ENCODE assay signal across 26 cellular contexts in genomic region chr10:117444497-117445040, GRCh38.
DNase-seq lines count a peak whose midpoint lies in the region; ATAC-seq, FAIRE-seq and TF ChIP-seq lines count a peak whose summit lies in the region.
"Had no signal": no experiment of that assay in that cellular context is flagged by ENCODE, and none has a peak within 500 bp of the region (broad histone marks: within the 10 kb centered on the region; RNA-seq: fewer than 3 reads in every experiment).

No MANE protein-coding gene starts in this region.

- FAIRE-seq in HepG2 (lab: Jason Lieb, UNC) (no peak), urothelium cell line (lab: Jason Lieb, UNC) (peak; percentile 46)
- FAIRE-seq: A204.1, D721Med, GM12891, GM18507, H1 had no signal

- no peak for TF ChIP-seq RAD21 in HepG2 (CRISPR knock-in tag; IDR thresholded peaks at IDR 0.05)

- no peak overlapping the region for H3K9ac ChIP-seq in HepG2 (ENCODE audit: insufficient read depth, low read depth, low read length)
- H3K9ac ChIP-seq: BLaER1, GM23248 had no signal

- no peak for TF ChIP-seq EP300 in HepG2 (IDR thresholded peaks at IDR 0.05; ENCODE audit: low read depth in 2 of 2, low read length in 2 of 2)
- TF ChIP-seq EP300 in HepG2 (CRISPR knock-in tag; IDR thresholded peaks at IDR 0.05; ENCODE audit: borderline replicate concordance), result no peak

- POLR2A ChIA-PET in HepG2 (lab: Yijun Ruan, JAX) (no interaction called here), GM10248 (lab: Yijun Ruan, JAX) (no interaction called here)

- H3K4me1 ChIP-seq in HepG2 (ENCODE audit: insufficient read depth, low read length) (peaks cover 15% of the 10 kb centered on the region), right lobe of liver (no peaks in the 10 kb centered on the region), right atrium auricular region (no peaks in the 10 kb centered on the region)
- H3K4me1 ChIP-seq: Caco-2 had no signal

- no peak overlapping the region for H3K27ac ChIP-seq in HepG2 (ENCODE audit: extremely low read length, insufficient read depth, low read length)
- H3K27ac ChIP-seq in right lobe of liver, result no peak overlapping the region
- no peak overlapping the region for H3K27ac ChIP-seq in right atrium auricular region
- H3K27ac ChIP-seq: 22Rv1, BLaER1, C4-2B, GM23248 had no signal

- no TSS peak for BruUV-seq in HepG2 (replicated peaks; lab: Mats Ljungman, UMichigan)

- H4K20me1 ChIP-seq in HepG2 (ENCODE audit: insufficient read depth, low read length), result no peaks in the 10 kb centered on the region
- H4K20me1 ChIP-seq: BLaER1 had no signal

- no peak overlapping the region for H3K4me2 ChIP-seq in HepG2 (ENCODE audit: low read depth, low read length)
- H3K4me2 ChIP-seq: BLaER1 had no signal

- no peak for ATAC-seq in HepG2
- no peak for ATAC-seq in right lobe of liver
- ATAC-seq: CD8-positive, alpha-beta T cell had no signal

- 82% methylated on average over 4 of the region's 4 CpGs for WGBS in HepG2 (ENCODE audit: low lambda C conversion rate)
- 100% methylated on average over 3 of the region's 4 CpGs for WGBS in right lobe of liver (ENCODE audit: insufficient coverage, low coverage, low lambda C conversion rate, missing lambda C conversion rate)

- H3K27me3 ChIP-seq in HepG2 (ENCODE audit: control insufficient read depth in 1 of 2, insufficient read depth in 2 of 2, low read length in 2 of 2) (no peaks in the 10 kb centered on the region), right lobe of liver (no peaks in the 10 kb centered on the region), right atrium auricular region (no peaks in the 10 kb centered on the region)
- H3K27me3 ChIP-seq: BLaER1 had no signal

- H3K79me2 ChIP-seq in HepG2 (ENCODE audit: insufficient read depth, low read length), result no peaks in the 10 kb centered on the region

- H3K9me3 ChIP-seq in HepG2 (ENCODE audit: low read length) (peaks cover 9% of the 10 kb centered on the region; the same call in 1 of the 2 replicates), right lobe of liver (no peaks in the 10 kb centered on the region), right atrium auricular region (no peaks in the 10 kb centered on the region)

- intact Hi-C loops in HepG2 (cut with micrococcal nuclease; ENCODE audit: unreplicated experiment) (no loop called here), right lobe of liver (cut with DNase I) (loop anchor here in 1 of 2 donors (10.0 kb wide), 1 partner anchor 230 kb away; no protein-coding TSS in a partner anchor)

- H3K4me3 ChIP-seq in HepG2 (replicated peaks in 1 of 3; ENCODE audit: insufficient read depth in 1 of 3, low read depth in 2 of 3, low read length in 3 of 3) (no peak overlapping the region), right lobe of liver (no peak overlapping the region), fibroblast of mammary gland (ENCODE audit: control insufficient read depth, low read depth, low read length) (no peak overlapping the region), right atrium auricular region (no peak overlapping the region)
- H3K4me3 ChIP-seq: BLaER1, GM23248 had no signal

- in situ Hi-C loops in HepG2 (cut with HindIII; ENCODE audit: extremely low pct_ligation_motif_present, low pct_unique_long_range_greater_than_20kb), result loop anchor here (10.0 kb wide), 1 partner anchor 220 kb away; no protein-coding TSS in a partner anchor

- no peak for DNase-seq in HepG2 (ENCODE audit: low spot score)
- DNase-seq in right lobe of liver, result no peak
- DNase-seq in fibroblast of mammary gland (ENCODE audit: low read depth), result peak; percentile 40
- peak; percentile 46 for DNase-seq in renal cortical epithelial cell (ENCODE audit: low read depth)
- no peak for DNase-seq in urothelium cell line (ENCODE audit: low spot score)
- no peak for DNase-seq in GM10248 (ENCODE audit: extremely low spot score)
- no peak for DNase-seq in NCI-H510A (lab: John Stamatoyannopoulos, UW)
- DNase-seq in right atrium auricular region (ENCODE audit: low spot score), result no peak
- DNase-seq: Caco-2; CD4-positive, CD25-positive, alpha-beta regulatory T cell; CD8-positive, alpha-beta T cell; DMS 273 treated with DMSO at 0.1 percent for 48 hours; DMS79; EL; GDM1; GM23248; H7; HCEC 1CT had no signal

- TF ChIP-seq POLR2A in HepG2 (IDR thresholded peaks at IDR 0.05; ENCODE audit: insufficient read depth in 1 of 2, low read depth in 2 of 2, low read length in 2 of 2), result no peak
- no peak for TF ChIP-seq POLR2A in right lobe of liver (IDR thresholded peaks at IDR 0.05)

- TF ChIP-seq CTCF in HepG2 (CRISPR knock-in tag; IDR thresholded peaks at IDR 0.05) (no peak), right lobe of liver (IDR thresholded peaks at IDR 0.05) (no peak), fibroblast of mammary gland (conservative IDR thresholded peaks at IDR 0.05; ENCODE audit: control insufficient read depth, insufficient read depth, low read depth, low read length) (no peak), GM10248 (IDR thresholded peaks at IDR 0.05; ENCODE audit: control extremely low read depth, extremely low read depth, low read depth, missing control alignments) (no peak), right atrium auricular region (IDR thresholded peaks at IDR 0.05) (no peak)

- H2AFZ ChIP-seq in HepG2 (ENCODE audit: low read length), result no peak overlapping the region
- H2AFZ ChIP-seq: GM23248 had no signal

- CTCF ChIA-PET in HepG2 (lab: Yijun Ruan, JAX; ENCODE audit: low intra/inter-chr PET ratio, low total read pairs) (no interaction called here), GM10248 (lab: Yijun Ruan, JAX) (interaction anchor here (1.4 kb wide), 1 partner anchor 15 kb away, joined by 3 read pairs; no protein-coding TSS in a partner anchor)

- H3K36me3 ChIP-seq in HepG2 (replicated peaks in 1 of 2; ENCODE audit: control insufficient read depth in 1 of 2, insufficient read depth in 2 of 2, low read length in 2 of 2), result no peaks in the 10 kb centered on the region
- H3K36me3 ChIP-seq in right lobe of liver, result no peaks in the 10 kb centered on the region
- H3K36me3 ChIP-seq in right atrium auricular region, result no peaks in the 10 kb centered on the region
- H3K36me3 ChIP-seq: BLaER1 had no signal

TF ChIP-seq in HepG2, 621 proteins besides CTCF, POLR2A, EP300 and RAD21:
- peak; percentile 81 for TF ChIP-seq ZNF629 (CRISPR knock-in tag; conservative IDR thresholded peaks at IDR 0.05)
- TF ChIP-seq ARHGAP35 (CRISPR knock-in tag; IDR thresholded peaks at IDR 0.05; ENCODE audit: borderline replicate concordance), result no peak

Comparison
In these comparisons a context has a peak if more than half of its experiments do, and no peak if none do; other contexts are left out.
1. DNase-seq: peak in fibroblast of mammary gland (single experiment) and renal cortical epithelial cell (single experiment); none in HepG2 (single experiment), right lobe of liver (0 of 3), urothelium cell line (single experiment), GM10248 (single experiment), NCI-H510A (single experiment) and right atrium auricular region (single experiment).